In genomic region chr3:171736556-171736955, GRCh38 we compare ENCODE assay signal across 19 cellular contexts.
"Had no signal": no experiment of that assay in that cellular context is flagged by ENCODE, and none has a peak within 500 bp of the region (broad histone marks: within the 10 kb centered on the region; RNA-seq: fewer than 3 reads in every experiment).

No MANE protein-coding gene starts in this region.

- H3K27me3 Mint-ChIP-seq: activated naive CD4-positive, alpha-beta T cell treated with anti-CD3 and anti-CD28 coated beads, Interleukin-2, amount 10 ng/mL, durations not matched to agents 7 days and 5 days; stimulated activated naive CD8-positive, alpha-beta T cell treated with anti-CD3 and anti-CD28 coated beads, Interleukin-15, amount 100 ng/mL, for 72 hours; T-helper 17 cell had no signal

- H3K4me3 Mint-ChIP-seq: activated CD4-positive, alpha-beta memory T cell treated with anti-CD3 and anti-CD28 coated beads, Interleukin-2, amount 10 ng/mL, durations not matched to agents 7 days and 5 days; activated naive CD4-positive, alpha-beta T cell treated with anti-CD3 and anti-CD28 coated beads, Interleukin-2, amount 10 ng/mL, durations not matched to agents 7 days and 5 days; activated T-cell treated with anti-CD3 and anti-CD28 coated beads, Interleukin-2, amount 50 U/mL, for 72 hours; neural crest cell; stimulated activated naive CD8-positive, alpha-beta T cell treated with anti-CD3 and anti-CD28 coated beads, Interleukin-15, amount 100 ng/mL, for 72 hours; T-helper 17 cell had no signal

- H3K9me3 ChIP-seq: left ventricle myocardium inferior, suprapubic skin, tibial nerve had no signal

- H3K4me3 ChIP-seq: coronary artery, left ventricle myocardium inferior, suprapubic skin, tibial nerve had no signal

- H3K36me3 Mint-ChIP-seq: activated naive CD4-positive, alpha-beta T cell treated with anti-CD3 and anti-CD28 coated beads, Interleukin-2, amount 10 ng/mL, durations not matched to agents 7 days and 5 days had no signal

- H3K4me1 ChIP-seq: suprapubic skin, tibial nerve had no signal

- H3K9me3 Mint-ChIP-seq: activated CD4-positive, alpha-beta memory T cell treated with anti-CD3 and anti-CD28 coated beads, Interleukin-2, amount 10 ng/mL, durations not matched to agents 7 days and 5 days; activated naive CD4-positive, alpha-beta T cell treated with anti-CD3 and anti-CD28 coated beads, Interleukin-2, amount 10 ng/mL, durations not matched to agents 7 days and 5 days; activated T-cell treated with anti-CD3 and anti-CD28 coated beads, Interleukin-2, amount 50 U/mL, for 72 hours; neural crest cell; stimulated activated naive CD8-positive, alpha-beta T cell treated with anti-CD3 and anti-CD28 coated beads, Interleukin-15, amount 100 ng/mL, for 72 hours had no signal

- H3K27ac ChIP-seq: coronary artery, left ventricle myocardium inferior, suprapubic skin, tibial nerve had no signal

- H3K4me1 Mint-ChIP-seq: activated CD4-positive, alpha-beta memory T cell treated with anti-CD3 and anti-CD28 coated beads, Interleukin-2, amount 10 ng/mL, durations not matched to agents 7 days and 5 days; activated naive CD4-positive, alpha-beta T cell treated with anti-CD3 and anti-CD28 coated beads, Interleukin-2, amount 10 ng/mL, durations not matched to agents 7 days and 5 days; stimulated activated naive CD8-positive, alpha-beta T cell treated with anti-CD3 and anti-CD28 coated beads, Interleukin-15, amount 100 ng/mL, for 72 hours; T-helper 17 cell had no signal

- DNase-seq: activated CD4-positive, alpha-beta memory T cell treated with anti-CD3 and anti-CD28 coated beads, Interleukin-2, amount 10 ng/mL, durations not matched to agents 7 days and 5 days; activated CD4-positive, alpha-beta T cell treated with anti-CD3 and anti-CD28 coated beads for 48 hours; activated CD4-positive, CD25-positive, alpha-beta regulatory T cell; activated effector memory CD4-positive, alpha-beta T cell treated with Interleukin-2 at 50 U/mL for 16 hours; activated naive CD4-positive, alpha-beta T cell treated with anti-CD3 and anti-CD28 coated beads, Interleukin-2, amount 10 ng/mL, durations not matched to agents 7 days and 5 days; activated T-cell treated with anti-CD3 and anti-CD28 coated beads, Interleukin-2, amount 50 U/mL, for 72 hours; amygdala; cerebellar nuclear complex; foreskin fibroblast; kidney; left ventricle myocardium inferior; stimulated activated CD4-positive, alpha-beta T cell treated with anti-CD3 and anti-CD28 coated beads, Interleukin-12 subunit alpha, Interleukin-12 subunit beta, amount 100 ng/mL, for 4 hours; stimulated activated CD4-positive, alpha-beta T cell treated with anti-CD3 and anti-CD28 coated beads, Interleukin-4, amount 100 ng/mL, for 4 hours; stimulated activated naive CD8-positive, alpha-beta T cell treated with anti-CD3 and anti-CD28 coated beads, Interleukin-15, amount 100 ng/mL, for 72 hours; T-helper 17 cell had no signal

- H3K27ac Mint-ChIP-seq: activated CD4-positive, alpha-beta memory T cell treated with anti-CD3 and anti-CD28 coated beads, Interleukin-2, amount 10 ng/mL, durations not matched to agents 7 days and 5 days; activated naive CD4-positive, alpha-beta T cell treated with anti-CD3 and anti-CD28 coated beads, Interleukin-2, amount 10 ng/mL, durations not matched to agents 7 days and 5 days; activated T-cell treated with anti-CD3 and anti-CD28 coated beads, Interleukin-2, amount 50 U/mL, for 72 hours; stimulated activated naive CD8-positive, alpha-beta T cell treated with anti-CD3 and anti-CD28 coated beads, Interleukin-15, amount 100 ng/mL, for 72 hours; T-helper 17 cell had no signal

- H3K27me3 ChIP-seq: suprapubic skin, tibial nerve had no signal
